ENCODE assay signal across 15 cellular contexts in genomic region chrX:97637289-97637688, GRCh38.
DNase-seq lines count a peak whose midpoint lies in the region; ATAC-seq and TF ChIP-seq lines count a peak whose summit lies in the region.
"Had no signal": no experiment of that assay in that cellular context is flagged by ENCODE, and none has a peak within 500 bp of the region (broad histone marks: within the 10 kb centered on the region; RNA-seq: fewer than 3 reads in every experiment).

No MANE protein-coding gene starts in this region.

- H3K4me1 Mint-ChIP-seq in neural progenitor cell, result peaks cover 45% of the 10 kb centered on the region

- H3K9me3 Mint-ChIP-seq in neural progenitor cell, result peaks cover 2% of the 10 kb centered on the region
- H3K9me3 Mint-ChIP-seq: GM23338 had no signal

- no peak overlapping the region for H3K9ac ChIP-seq in neural progenitor cell
- H3K9ac ChIP-seq: BLaER1 treated with 17β-estradiol and CSF1 and Interleukin-3, amounts not matched to agents 10 nM and 100 nM had no signal

- POLR2A ChIA-PET in HEK293T (lab: Yijun Ruan, JAX), result no interaction called here

- H3K36me3 Mint-ChIP-seq in neural progenitor cell, result no peaks in the 10 kb centered on the region
- H3K36me3 Mint-ChIP-seq: CD4-positive, CD25-positive, alpha-beta regulatory T cell had no signal

- CTCF ChIA-PET in HEK293T (lab: Yijun Ruan, JAX), result no interaction called here

- no peak for ATAC-seq in HG02884 (IDR thresholded peaks at IDR 0.05; ENCODE audit: unreplicated experiment)
- ATAC-seq: GM23338, HepG2 had no signal

- H4K20me1 ChIP-seq in neural progenitor cell (ENCODE audit: low read depth), result no peaks in the 10 kb centered on the region

- no peaks in the 10 kb centered on the region for H3K9me3 ChIP-seq in neural progenitor cell (ENCODE audit: low read depth)

- no peaks in the 10 kb centered on the region for H3K27me3 ChIP-seq in neural progenitor cell

- H3K79me2 ChIP-seq in neural progenitor cell (ENCODE audit: low read depth), result no peaks in the 10 kb centered on the region

- H3K36me3 ChIP-seq in neural progenitor cell, result no peaks in the 10 kb centered on the region
- H3K36me3 ChIP-seq: BLaER1 treated with 17β-estradiol and CSF1 and Interleukin-3, amounts not matched to agents 10 nM and 100 nM had no signal

- peak overlapping the region; percentile 29 for H3K4me2 ChIP-seq in neural progenitor cell
- H3K4me2 ChIP-seq: BLaER1 treated with 17β-estradiol and CSF1 and Interleukin-3, amounts not matched to agents 10 nM and 100 nM; GM23338 had no signal

- no peak overlapping the region for H3K4me3 ChIP-seq in neural progenitor cell
- H3K4me3 ChIP-seq: BLaER1 treated with 17β-estradiol and CSF1 and Interleukin-3, amounts not matched to agents 10 nM and 100 nM; GM23338 had no signal

- H3F3A ChIP-seq in neural progenitor cell (ENCODE audit: low read depth), result peaks cover 41% of the 10 kb centered on the region

- H2AFZ ChIP-seq in neural progenitor cell (replicated peaks), result no peak overlapping the region
- H2AFZ ChIP-seq: GM23338 had no signal

- DNase-seq in NCI-H524 (lab: John Stamatoyannopoulos, UW) (peak; percentile 9 to 25), NCI-H524 treated with DMSO at 0.1 percent for 48 hours (lab: John Stamatoyannopoulos, UW) (no peak), NCI-H69 (lab: John Stamatoyannopoulos, UW) (peak; percentile 29), cerebellum (ENCODE audit: low spot score) (peak; percentile 0), neural progenitor cell (ENCODE audit: low spot score) (no peak), NCI-H2107 treated with DMSO at 0.1 percent for 48 hours (lab: John Stamatoyannopoulos, UW; ENCODE audit: unreplicated experiment) (no peak), HEK293T (ENCODE audit: extremely low spot score) (no peak)
- DNase-seq: 8988T; CD4-positive, CD25-positive, alpha-beta regulatory T cell; DMS79; H7 had no signal

- no peak overlapping the region for H3K4me3 Mint-ChIP-seq in neural progenitor cell
- H3K4me3 Mint-ChIP-seq: CD4-positive, CD25-positive, alpha-beta regulatory T cell; GM23338 had no signal

- peaks cover 3% of the 10 kb centered on the region for H3K27me3 Mint-ChIP-seq in neural progenitor cell (ENCODE audit: insufficient read depth, low read depth)

- no peak for TF ChIP-seq CTCF in neural progenitor cell (IDR thresholded peaks at IDR 0.05)

- H3K27ac Mint-ChIP-seq in neural progenitor cell, result no peak overlapping the region
- H3K27ac Mint-ChIP-seq: CD4-positive, CD25-positive, alpha-beta regulatory T cell; GM23338 had no signal

- H3K4me1 ChIP-seq in neural progenitor cell, result peaks cover 46% of the 10 kb centered on the region
- H3K4me1 ChIP-seq: BLaER1 treated with 17β-estradiol and CSF1 and Interleukin-3, amounts not matched to agents 10 nM and 100 nM had no signal

- H3K27ac ChIP-seq in neural progenitor cell, result no peak overlapping the region
- H3K27ac ChIP-seq: BLaER1 treated with 17β-estradiol and CSF1 and Interleukin-3, amounts not matched to agents 10 nM and 100 nM had no signal

TF ChIP-seq in HEK293T, 16 proteins besides CTCF, POLR2A, EP300 and RAD21:
- TF ChIP-seq LEF1 (IDR thresholded peaks at IDR 0.05; ENCODE audit: borderline replicate concordance), result no peak
- TF ChIP-seq SUZ12 (IDR thresholded peaks at IDR 0.05), result no peak
- no peak for TF ChIP-seq FOXA1 (IDR thresholded peaks at IDR 0.05)
- no peak for TF ChIP-seq TARDBP (IDR thresholded peaks at IDR 0.05)
- TF ChIP-seq CTBP1 (IDR thresholded peaks at IDR 0.05; ENCODE audit: borderline replicate concordance), result no peak
- TF ChIP-seq ARNT (IDR thresholded peaks at IDR 0.05), result no peak
- TF ChIP-seq PKNOX1 (IDR thresholded peaks at IDR 0.05), result no peak
- no peak for TF ChIP-seq FOXM1 (IDR thresholded peaks at IDR 0.05; ENCODE audit: borderline replicate concordance)
- TF ChIP-seq FOXK2 (IDR thresholded peaks at IDR 0.05), result no peak

Comparison
In these comparisons a context has a peak if more than half of its experiments do, and no peak if none do; other contexts are left out.
1. DNase-seq: peak in NCI-H524 (2 of 2), NCI-H69 (single experiment) and cerebellum (single experiment); none in NCI-H524 treated with DMSO at 0.1 percent for 48 hours (single experiment), neural progenitor cell (single experiment), NCI-H2107 treated with DMSO at 0.1 percent for 48 hours (single experiment) and HEK293T (single experiment).